ENCODE assay signal across 8 cellular contexts in genomic region chr9:133031496-133031911, GRCh38. TPM values are rescaled to one million over a fixed set of nuclear protein-coding genes. Genes with fewer than 3 reads are reported as not detected.
DNase-seq lines count a peak whose midpoint lies in the region; ATAC-seq, FAIRE-seq and TF ChIP-seq lines count a peak whose summit lies in the region.

No MANE protein-coding gene starts in this region.

- intact Hi-C loops in aorta (cut with DNase I), result loop anchor here in 1 of 2 donors (10.0 kb wide), 2 partner anchors 73 to 113 kb away; no protein-coding TSS in a partner anchor

- no peaks in the 10 kb centered on the region for H3K27me3 ChIP-seq in astrocyte (ENCODE audit: insufficient read depth, low read length)
- H3K27me3 ChIP-seq in aorta (ENCODE audit: control insufficient read depth in 1 of 2, insufficient read depth in 2 of 2, low read length in 1 of 2), result no peaks in the 10 kb centered on the region

- peak overlapping the region; percentile 99 for H3K27ac Mint-ChIP-seq in astrocyte (ENCODE audit: unreplicated experiment)
- H3K27ac Mint-ChIP-seq in memory B cell, result peak overlapping the region; percentile 26

- WGBS in aorta, 2 donors, result 69 to 70% methylated on average over 10 of the region's 10 CpGs

- peak overlapping the region; percentile 92 for H3K9ac ChIP-seq in astrocyte (ENCODE audit: low read length)

- peak overlapping the region; percentile 97 for H3K4me3 Mint-ChIP-seq in astrocyte (ENCODE audit: unreplicated experiment)
- H3K4me3 Mint-ChIP-seq in memory B cell, result peak overlapping the region; percentile 96

- H3K27ac ChIP-seq in astrocyte (ENCODE audit: low read depth, low read length) (no peak overlapping the region), aorta (ENCODE audit: low read depth in 1 of 2, low read length in 2 of 2) (no peak overlapping the region)

- no peak for FAIRE-seq in astrocyte (lab: Jason Lieb, UNC)

- H3K4me1 ChIP-seq in astrocyte (ENCODE audit: insufficient read depth, low read length) (peaks cover 6% of the 10 kb centered on the region), aorta (ENCODE audit: control insufficient read depth in 1 of 2, insufficient read depth in 2 of 2, low read length in 2 of 2) (peaks cover 2 to 5% of the 10 kb centered on the region in 2 donors)

- H3K36me3 ChIP-seq in astrocyte (ENCODE audit: insufficient read depth, low read length), result peaks cover 1% of the 10 kb centered on the region
- H3K36me3 ChIP-seq in aorta (ENCODE audit: control insufficient read depth in 1 of 2, insufficient read depth in 2 of 2, low read length in 1 of 2), result no peaks in the 10 kb centered on the region

- TF ChIP-seq CTCF in astrocyte (IDR thresholded peaks at IDR 0.05; ENCODE audit: insufficient read depth, low read depth, low read length), result no peak

- peaks cover 2% of the 10 kb centered on the region for H3K9me3 Mint-ChIP-seq in astrocyte (ENCODE audit: unreplicated experiment)
- no peaks in the 10 kb centered on the region for H3K9me3 Mint-ChIP-seq in memory B cell

- H4K20me1 ChIP-seq in astrocyte (ENCODE audit: insufficient read depth, low read length), result peaks cover 46% of the 10 kb centered on the region

- peaks cover 13% of the 10 kb centered on the region for H3K36me3 Mint-ChIP-seq in astrocyte (ENCODE audit: low read depth, unreplicated experiment)
- H3K36me3 Mint-ChIP-seq in memory B cell, result no peaks in the 10 kb centered on the region

- DNase-seq in stimulated activated CD4-positive, alpha-beta T cell treated with anti-CD3 and anti-CD28 coated beads, TNF-alpha, amount 100 ng/mL, for 48 hours (ENCODE audit: low read depth in 3 of 3), result peak in 2 of 3 donors; percentile 20 to 21
- DNase-seq in stimulated activated CD4-positive, alpha-beta T cell treated with anti-CD3 and anti-CD28 coated beads, Interleukin-4, amount 100 ng/mL, for 1 hour, result no peak
- no peak for DNase-seq in astrocyte (ENCODE audit: low read depth)
- DNase-seq in memory B cell (ENCODE audit: low spot score in 2 of 2), result no peak
- DNase-seq in aorta, result no peak
- no peak for DNase-seq in Ammon's horn (ENCODE audit: low spot score)
- no peak for DNase-seq in NOMO-1 treated with dmso at 0.1 percent for 144 hours (lab: John Stamatoyannopoulos, UW; ENCODE audit: unreplicated experiment)

- H3K4me2 ChIP-seq in astrocyte (ENCODE audit: low read length), result peak overlapping the region; percentile 84

- no peak for ATAC-seq in memory B cell (ENCODE audit: low read depth)
- ATAC-seq in aorta (ENCODE audit: low FRiP score), result no peak
- no peak for ATAC-seq in HG02610 (IDR thresholded peaks at IDR 0.05; ENCODE audit: unreplicated experiment)

- H3K4me1 Mint-ChIP-seq in astrocyte (ENCODE audit: low read depth, unreplicated experiment), result peaks cover 12% of the 10 kb centered on the region
- H3K4me1 Mint-ChIP-seq in memory B cell, result peaks cover 23% of the 10 kb centered on the region

- peaks cover under 1% of the 10 kb centered on the region for H3K27me3 Mint-ChIP-seq in astrocyte (ENCODE audit: low read depth, unreplicated experiment)
- H3K27me3 Mint-ChIP-seq in memory B cell, result no peaks in the 10 kb centered on the region

- peaks cover 69% of the 10 kb centered on the region for H3K79me2 ChIP-seq in astrocyte (ENCODE audit: insufficient read depth, low read length)

- no peaks in the 10 kb centered on the region for H3K9me3 ChIP-seq in astrocyte (ENCODE audit: insufficient read depth, low read depth, low read length)
- no peaks in the 10 kb centered on the region for H3K9me3 ChIP-seq in aorta (ENCODE audit: control insufficient read depth, low read length)

- H2AFZ ChIP-seq in astrocyte (ENCODE audit: low read depth, low read length), result no peak overlapping the region

- H3K4me3 ChIP-seq in astrocyte (ENCODE audit: insufficient read depth, low read depth, low read length) (peak overlapping the region; percentile 87), aorta (ENCODE audit: low read length in 2 of 2) (peak overlapping the region; percentile 79)

RNA-seq across cellular contexts. Expression of gene GTF3C5, which starts 0.7 kb away (rescaled TPM):
- total RNA-seq in astrocyte (46.4 and 49.9 TPM in 2 replicates), aorta (10 to 100 TPM; 35.6 to 42.9 TPM)
- 10 to 100 TPM; 17.8 to 91.6 TPM for polyA plus RNA-seq in aorta

RNA-seq across cellular contexts. Expression of gene CEL, which starts 30.3 kb away (rescaled TPM):
- 2.3 and 3.4 TPM in 2 replicates for total RNA-seq in astrocyte
- 1 to 10 TPM; 3.6 to 4.5 TPM for total RNA-seq in aorta
- polyA plus RNA-seq in aorta, result 1 to 10 TPM; 1.5 to 3.9 TPM

RNA-seq across cellular contexts. Expression of gene GFI1B, which starts 53.0 kb away (rescaled TPM):
- total RNA-seq in astrocyte (not detected in 2 replicates), aorta (not detected)
- not detected for polyA plus RNA-seq in aorta

Comparison
In these comparisons a context has a peak if more than half of its experiments do, and no peak if none do; other contexts are left out.
1. DNase-seq: peak in stimulated activated CD4-positive, alpha-beta T cell treated with anti-CD3 and anti-CD28 coated beads, TNF-alpha, amount 100 ng/mL, for 48 hours (2 of 3); none in stimulated activated CD4-positive, alpha-beta T cell treated with anti-CD3 and anti-CD28 coated beads, Interleukin-4, amount 100 ng/mL, for 1 hour (single experiment), astrocyte (single experiment), memory B cell (0 of 2), aorta (0 of 2), Ammon's horn (single experiment) and NOMO-1 treated with dmso at 0.1 percent for 144 hours (single experiment).